29 cellular contexts compared by ENCODE assay signal in the genomic region with DNA sequence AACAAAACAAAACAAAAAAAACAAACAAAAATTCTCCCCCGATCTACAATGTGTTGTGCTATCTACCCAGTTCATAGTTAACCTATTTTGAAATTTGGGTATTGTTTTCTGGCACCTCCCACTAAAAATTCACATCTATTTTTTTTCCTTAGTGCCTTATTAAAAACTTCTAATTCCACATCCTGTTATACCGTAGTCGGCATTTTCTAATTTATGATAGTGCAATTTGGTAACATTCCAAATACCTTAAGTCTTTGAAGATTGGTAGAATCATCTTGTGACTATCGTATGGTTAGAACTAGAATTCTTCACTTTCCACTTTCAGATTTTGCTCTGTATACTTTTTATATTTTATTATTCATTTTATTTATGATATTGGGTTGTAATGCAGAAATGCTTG. TPM values are rescaled to one million over a fixed set of nuclear protein-coding genes. Genes with fewer than 3 reads are reported as not detected.
"Had no signal": no experiment of that assay in that cellular context is flagged by ENCODE, and none has a peak within 500 bp of the region (broad histone marks: within the 10 kb centered on the region; RNA-seq: fewer than 3 reads in every experiment).

No MANE protein-coding gene starts in this region.

- H3K4me3 ChIP-seq: neural progenitor cell, ovary, psoas muscle, skin epidermis, smooth muscle cell, spleen, suprapubic skin, testis, tibial artery, transverse colon, upper lobe of right lung, uterus had no signal

- H3K4me1 ChIP-seq: parathyroid adenoma, testis had no signal

- H3K79me2 ChIP-seq: parathyroid adenoma had no signal

- H3K4me2 ChIP-seq: neural progenitor cell, smooth muscle cell had no signal

- H3K9me3 ChIP-seq: ovary, psoas muscle, suprapubic skin, testis, tibial artery, transverse colon, upper lobe of right lung, uterus had no signal

- ATAC-seq: natural killer cell; psoas muscle; right cardiac atrium; sciatic nerve; stimulated activated memory B cell treated with anti-CD40 and anti-IgM and Interleukin-4, amounts not matched to agents 10 μg/mL and 1 μg/mL and 100 μg/mL, for 72 hours; stimulated activated naive CD8-positive, alpha-beta T cell treated with anti-CD3 and anti-CD28 coated beads, Interleukin-15, amount 100 ng/mL, for 72 hours; stimulated activated naive CD8-positive, alpha-beta T cell treated with anti-CD3 and anti-CD28 coated beads, Interleukin-15, Interleukin-2, amounts not matched to agents 100 U/mL and 50 U/mL, for 24 hours; upper lobe of right lung had no signal

- H3K9ac ChIP-seq: neural progenitor cell, parathyroid adenoma had no signal

- DNase-seq: natural killer cell; occipital lobe; ovary; posterior cingulate gyrus; psoas muscle; right cardiac atrium; spleen; stimulated activated CD4-positive, alpha-beta T cell treated with anti-CD3 and anti-CD28 coated beads, Interleukin-12 subunit alpha, Interleukin-12 subunit beta, amount 100 ng/mL, for 4 hours; stimulated activated CD4-positive, alpha-beta T cell treated with anti-CD3 and anti-CD28 coated beads, Interleukin-1b, Interleukin-23, amount 100 ng/mL, for 48 hours; stimulated activated CD4-positive, alpha-beta T cell treated with anti-CD3 and anti-CD28 coated beads, Interleukin-4, amount 100 ng/mL, for 1 hour; stimulated activated CD4-positive, alpha-beta T cell treated with anti-CD3 and anti-CD28 coated beads, Interleukin-4, amount 100 ng/mL, for 4 hours; stimulated activated CD8-positive, alpha-beta memory T cell treated with anti-CD3 and anti-CD28 coated beads, Interleukin-4, amount 100 ng/mL, for 48 hours; stimulated activated naive CD4-positive, alpha-beta T cell; stimulated activated naive CD8-positive, alpha-beta T cell treated with anti-CD3 and anti-CD28 coated beads, Interleukin-15, amount 100 ng/mL, for 72 hours; stimulated activated naive CD8-positive, alpha-beta T cell treated with anti-CD3 and anti-CD28 coated beads, Interleukin-15, Interleukin-2, amounts not matched to agents 100 U/mL and 50 U/mL, for 24 hours; substantia nigra; testis; tibial artery; transverse colon; upper lobe of right lung; uterus had no signal

- H2AFZ ChIP-seq: neural progenitor cell, parathyroid adenoma had no signal

- H3K27ac ChIP-seq: neural progenitor cell, ovary, parathyroid adenoma, psoas muscle, skin epidermis, spleen, suprapubic skin, testis, tibial artery, transverse colon, upper lobe of right lung, uterus had no signal

- H3K36me3 ChIP-seq: neural progenitor cell, ovary, spleen, suprapubic skin, tibial artery, transverse colon, upper lobe of right lung, uterus had no signal

- H3K27me3 ChIP-seq: ovary, testis had no signal

RNA-seq across cellular contexts. Expression of a gene that starts 4.5 kb away (rescaled TPM):
- total RNA-seq: natural killer cell, osteoblast had no signal
